Comparison of ENCODE assay signal across 8 cellular contexts in genomic region chr1:59146651-59147358, GRCh38.
A peak's percentile ranks its signal among the peaks of the same experiment; 100 is the strongest.
DNase-seq lines count a peak whose midpoint lies in the region; ATAC-seq and TF ChIP-seq lines count a peak whose summit lies in the region.

No MANE protein-coding gene starts in this region.

- peak overlapping the region; percentile 96 for H3K4me2 ChIP-seq in fibroblast of lung (ENCODE audit: extremely low read depth, insufficient read depth, low read length)

- peaks cover 13% of the 10 kb centered on the region for H3K27me3 Mint-ChIP-seq in CD4-positive, alpha-beta T cell
- H3K27me3 Mint-ChIP-seq in naive thymus-derived CD8-positive, alpha-beta T cell = peaks cover 0 to 3% (median 1%) of the 10 kb centered on the region in 5 donors

- POLR2A ChIA-PET in CD4-positive, alpha-beta T cell (lab: Charles Lee) = no interaction called here
- POLR2A ChIA-PET in naive thymus-derived CD8-positive, alpha-beta T cell (lab: Charles Lee) = no interaction called here

- H3K4me1 ChIP-seq in fibroblast of lung (ENCODE audit: control insufficient read depth, extremely low read depth, insufficient read depth, low read length) (peaks cover 36% of the 10 kb centered on the region), thoracic aorta (ENCODE audit: control insufficient read depth in 1 of 2, low read depth in 2 of 2) (peaks cover 29 to 51% of the 10 kb centered on the region in 2 donors)

- peak; percentile 48 for ATAC-seq in CD4-positive, alpha-beta T cell (ENCODE audit: poor library complexity)
- ATAC-seq in GM21381 (IDR thresholded peaks at IDR 0.05; ENCODE audit: unreplicated experiment) (peak; percentile 63), thoracic aorta (ENCODE audit: insufficient number of reproducible peaks, low FRiP score, low read depth) (no peak)
- ATAC-seq in naive thymus-derived CD8-positive, alpha-beta T cell = peak; percentile 74 to 91

- no peaks in the 10 kb centered on the region for H3K27me3 ChIP-seq in CD4-positive, alpha-beta T cell (ENCODE audit: control insufficient read depth, insufficient read depth, low read length)
- H3K27me3 ChIP-seq in fibroblast of lung (ENCODE audit: control insufficient read depth, insufficient read depth, low read length) (no peaks in the 10 kb centered on the region), thoracic aorta (replicated peaks; ENCODE audit: insufficient read depth) (no peaks in the 10 kb centered on the region)

- H3K79me2 ChIP-seq in fibroblast of lung (ENCODE audit: control insufficient read depth, insufficient read depth, low read length) = no peaks in the 10 kb centered on the region

- H3K4me3 ChIP-seq in fibroblast of lung (replicated peaks in 1 of 4; ENCODE audit: control extremely low read depth in 1 of 4, insufficient read depth in 1 of 4, low read depth in 3 of 4, low read length in 4 of 4) (peak overlapping the region; percentile 49 to 60 (median 54)), thoracic aorta (peak overlapping the region; percentile 75)

- no peak overlapping the region for H3K27ac ChIP-seq in CD4-positive, alpha-beta T cell (ENCODE audit: low read depth, low read length)
- H3K27ac ChIP-seq in fibroblast of lung (ENCODE audit: insufficient read depth, low read length) = peak overlapping the region; percentile 85
- H3K27ac ChIP-seq in thoracic aorta = peak overlapping the region; percentile 72 to 91

- no peaks in the 10 kb centered on the region for H4K20me1 ChIP-seq in fibroblast of lung (ENCODE audit: control insufficient read depth, extremely low read depth, insufficient read depth, low read length)

- peak; percentile 7 to 38 (median 16) for DNase-seq in CD4-positive, alpha-beta T cell
- DNase-seq in HuH-7 (ENCODE audit: low spot score) = peak; percentile 58
- peak; percentile 37 for DNase-seq in activated T-cell treated with anti-CD3 and anti-CD28 coated beads for 48 hours (ENCODE audit: low read depth)
- DNase-seq in fibroblast of lung (ENCODE audit: low read depth in 2 of 2) = peak; percentile 30 to 47
- peak in 9 of 10 donors; percentile 7 to 48 (median 35) for DNase-seq in naive thymus-derived CD8-positive, alpha-beta T cell
- no peak for DNase-seq in thoracic aorta (ENCODE audit: low spot score)
- DNase-seq in NCI-H2107 treated with DMSO at 0.1 percent for 48 hours (lab: John Stamatoyannopoulos, UW; ENCODE audit: unreplicated experiment) = no peak

- H3K27ac Mint-ChIP-seq in CD4-positive, alpha-beta T cell = no peak overlapping the region
- H3K27ac Mint-ChIP-seq in naive thymus-derived CD8-positive, alpha-beta T cell = peak overlapping the region in 9 of 10 donors; percentile 7 to 95 (median 73)

- CTCF ChIA-PET in CD4-positive, alpha-beta T cell (lab: Charles Lee) = interaction anchor here (0.7 kb wide), 2 partner anchors 13 to 515 kb away, joined by 3 to 4 read pairs; no protein-coding TSS in a partner anchor

- H3K9me3 ChIP-seq in CD4-positive, alpha-beta T cell (ENCODE audit: control insufficient read depth, low read length) = no peaks in the 10 kb centered on the region
- H3K9me3 ChIP-seq in fibroblast of lung (ENCODE audit: control insufficient read depth, insufficient read depth, low read depth, low read length) (no peaks in the 10 kb centered on the region), thoracic aorta (no peaks in the 10 kb centered on the region)

- H2AFZ ChIP-seq in fibroblast of lung (ENCODE audit: low read length) = peak overlapping the region; percentile 90

- intact Hi-C loops in CD4-positive, alpha-beta T cell (cut with DNase I, micrococcal nuclease) = no loop called here

- no peak for TF ChIP-seq CTCF in CD4-positive, alpha-beta T cell (IDR thresholded peaks at IDR 0.05)
- peak; percentile 13 to 20 for TF ChIP-seq CTCF in fibroblast of lung (conservative IDR thresholded peaks at IDR 0.05 in 1 of 2, IDR thresholded peaks at IDR 0.05 in 1 of 2; ENCODE audit: low read depth in 1 of 2, low read length in 2 of 2)
- no peak for TF ChIP-seq CTCF in thoracic aorta (IDR thresholded peaks at IDR 0.05)

- no peaks in the 10 kb centered on the region for H3K36me3 Mint-ChIP-seq in CD4-positive, alpha-beta T cell (ENCODE audit: low read depth)
- H3K36me3 Mint-ChIP-seq in naive thymus-derived CD8-positive, alpha-beta T cell = no peaks in the 10 kb centered on the region

- no peaks in the 10 kb centered on the region for H3K9me3 Mint-ChIP-seq in CD4-positive, alpha-beta T cell
- no peaks in the 10 kb centered on the region for H3K9me3 Mint-ChIP-seq in naive thymus-derived CD8-positive, alpha-beta T cell

- peaks cover 12% of the 10 kb centered on the region for H3K4me1 Mint-ChIP-seq in CD4-positive, alpha-beta T cell (ENCODE audit: low read depth)
- peaks cover 12 to 20% (median 16%) of the 10 kb centered on the region in 4 donors for H3K4me1 Mint-ChIP-seq in naive thymus-derived CD8-positive, alpha-beta T cell

- H3K4me3 Mint-ChIP-seq in CD4-positive, alpha-beta T cell = peak overlapping the region; percentile 77
- peak overlapping the region; percentile 82 to 97 (median 90) for H3K4me3 Mint-ChIP-seq in naive thymus-derived CD8-positive, alpha-beta T cell

- peak overlapping the region; percentile 73 for H3K9ac ChIP-seq in fibroblast of lung (ENCODE audit: insufficient read depth, low read length)

- no peaks in the 10 kb centered on the region for H3K36me3 ChIP-seq in fibroblast of lung (ENCODE audit: control insufficient read depth, insufficient read depth, low read length)
- H3K36me3 ChIP-seq in thoracic aorta = no peaks in the 10 kb centered on the region

Comparison
In these comparisons a context has a peak if more than half of its experiments do, and no peak if none do; other contexts are left out.
1. DNase-seq: peak in CD4-positive, alpha-beta T cell (10 of 10), HuH-7 (single experiment), activated T-cell treated with anti-CD3 and anti-CD28 coated beads for 48 hours (single experiment), fibroblast of lung (2 of 2) and naive thymus-derived CD8-positive, alpha-beta T cell (9 of 10); none in thoracic aorta (single experiment) and NCI-H2107 treated with DMSO at 0.1 percent for 48 hours (single experiment).
2. CTCF ChIP-seq: peak in fibroblast of lung (2 of 2); none in CD4-positive, alpha-beta T cell (single experiment) and thoracic aorta (single experiment).